ENCODE assay signal across 1 cellular context in the genomic region with DNA sequence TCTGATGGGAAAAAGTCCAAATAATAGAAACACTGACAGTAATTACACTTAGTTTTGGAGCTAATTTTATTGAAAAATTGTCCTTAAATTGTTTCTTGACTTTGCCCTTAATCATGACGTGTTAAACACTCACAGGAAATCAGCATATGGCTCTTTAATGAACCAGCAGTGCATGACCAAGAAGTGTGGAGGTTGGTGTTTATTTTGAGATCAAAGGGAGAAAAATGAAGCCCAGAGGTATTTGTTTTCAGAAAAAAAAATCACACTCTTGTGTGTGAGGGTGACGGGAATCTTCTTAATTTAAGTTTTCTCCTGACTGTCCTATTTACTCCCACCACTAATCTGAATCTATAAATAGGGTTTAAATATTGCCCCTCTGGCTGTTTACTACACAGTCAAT.
TF ChIP-seq lines count a peak whose summit lies in the region.

No MANE protein-coding gene starts in this region.

TF ChIP-seq in GM12878, 131 proteins besides CTCF, POLR2A, EP300 and RAD21 (continued from another document):
- TF ChIP-seq, protein P1, sequence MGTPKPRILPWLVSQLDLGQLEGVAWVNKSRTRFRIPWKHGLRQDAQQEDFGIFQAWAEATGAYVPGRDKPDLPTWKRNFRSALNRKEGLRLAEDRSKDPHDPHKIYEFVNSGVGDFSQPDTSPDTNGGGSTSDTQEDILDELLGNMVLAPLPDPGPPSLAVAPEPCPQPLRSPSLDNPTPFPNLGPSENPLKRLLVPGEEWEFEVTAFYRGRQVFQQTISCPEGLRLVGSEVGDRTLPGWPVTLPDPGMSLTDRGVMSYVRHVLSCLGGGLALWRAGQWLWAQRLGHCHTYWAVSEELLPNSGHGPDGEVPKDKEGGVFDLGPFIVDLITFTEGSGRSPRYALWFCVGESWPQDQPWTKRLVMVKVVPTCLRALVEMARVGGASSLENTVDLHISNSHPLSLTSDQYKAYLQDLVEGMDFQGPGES (IDR thresholded peaks at IDR 0.05), result no peak
- peak; percentile 97 for TF ChIP-seq PAX5 (IDR thresholded peaks at IDR 0.05; ENCODE audit: borderline replicate concordance, low read depth, low read length)
- peak; percentile 28 for TF ChIP-seq ZNF687 (IDR thresholded peaks at IDR 0.05)
- no peak for TF ChIP-seq CHD2 (IDR thresholded peaks at IDR 0.05; ENCODE audit: borderline replicate concordance, low read depth, low read length)
- no peak for TF ChIP-seq ZNF217 (IDR thresholded peaks at IDR 0.05)
TF ChIP-seq in GM12878: peak in this region for 3.
